In genomic region chr6:14652536-14652935, GRCh38 we compare ENCODE assay signal across 24 cellular contexts.
DNase-seq lines count a peak whose midpoint lies in the region; ATAC-seq and TF ChIP-seq lines count a peak whose summit lies in the region.
"Had no signal": no experiment of that assay in that cellular context is flagged by ENCODE, and none has a peak within 500 bp of the region (broad histone marks: within the 10 kb centered on the region; RNA-seq: fewer than 3 reads in every experiment).

No MANE protein-coding gene starts in this region.

- POLR2A ChIA-PET in RWPE1 (lab: Yijun Ruan, JAX; ENCODE audit: low non-redundant PET) = no interaction called here
- POLR2A ChIA-PET in naive thymus-derived CD8-positive, alpha-beta T cell (lab: Charles Lee) = no interaction called here

- H3K27ac ChIP-seq in RWPE1 (no peak overlapping the region), stomach (peak overlapping the region; percentile 36 to 70 (median 60))
- H3K27ac ChIP-seq: 22Rv1, C4-2B had no signal

- peaks cover 0 to 5% (median 2%) of the 10 kb centered on the region in 7 donors for H3K9me3 Mint-ChIP-seq in naive B cell
- H3K9me3 Mint-ChIP-seq in naive thymus-derived CD8-positive, alpha-beta T cell = peaks cover 0 to 4% (median 0%) of the 10 kb centered on the region in 9 donors
- H3K9me3 Mint-ChIP-seq: CD8-positive, alpha-beta T cell had no signal

- peak; percentile 54 for DNase-seq in DMS53 (lab: John Stamatoyannopoulos, UW)
- no peak for DNase-seq in DMS53 treated with DMSO at 0.1 percent for 48 hours (lab: John Stamatoyannopoulos, UW; ENCODE audit: unreplicated experiment)
- DNase-seq in RWPE1 (ENCODE audit: low spot score) = peak; percentile 39
- DNase-seq in naive B cell = no peak
- no peak for DNase-seq in stomach
- DNase-seq in iPS-NIHi7 (ENCODE audit: extremely low spot score) = no peak
- DNase-seq in naive thymus-derived CD8-positive, alpha-beta T cell = no peak
- DNase-seq in stimulated activated CD4-positive, alpha-beta T cell treated with anti-CD3 and anti-CD28 coated beads, Interleukin-2, amount 100 ng/mL, for 24 hours = no peak
- DNase-seq: Caco-2; CD8-positive, alpha-beta T cell; DND-41; HCEC 1CT; IMR-90; KG1; NCI-H1092; NCI-H1417 treated with DMSO at 0.1 percent for 48 hours; NCI-H1694 treated with DMSO at 0.1 percent for 48 hours; NCI-H2081; NCI-H2227 treated with DMSO at 0.1 percent for 48 hours; NCI-H774; Right ventricle myocardium superior had no signal

- H3K27me3 Mint-ChIP-seq in naive B cell = no peaks in the 10 kb centered on the region
- H3K27me3 Mint-ChIP-seq in naive thymus-derived CD8-positive, alpha-beta T cell = no peaks in the 10 kb centered on the region
- H3K27me3 Mint-ChIP-seq: B cell had no signal

- ATAC-seq in naive B cell (ENCODE audit: low read depth in 2 of 2) = no peak
- ATAC-seq in naive thymus-derived CD8-positive, alpha-beta T cell = no peak
- ATAC-seq: CD8-positive, alpha-beta T cell had no signal

- TF ChIP-seq CTCF in RWPE1 (conservative IDR thresholded peaks at IDR 0.05; ENCODE audit: low read depth) (no peak), stomach (IDR thresholded peaks at IDR 0.05) (no peak)

- TF ChIP-seq POLR2A in stomach (IDR thresholded peaks at IDR 0.05) = no peak

- no peak for TF ChIP-seq EP300 in stomach (IDR thresholded peaks at IDR 0.05)

- no peaks in the 10 kb centered on the region for H3K9me3 ChIP-seq in stomach
- H3K9me3 ChIP-seq: Caco-2 had no signal

- H3K36me3 Mint-ChIP-seq in naive B cell = peaks cover 0 to 4% of the 10 kb centered on the region in 2 donors
- H3K36me3 Mint-ChIP-seq in naive thymus-derived CD8-positive, alpha-beta T cell = no peaks in the 10 kb centered on the region
- H3K36me3 Mint-ChIP-seq: CD8-positive, alpha-beta T cell had no signal

- intact Hi-C loops in stomach (cut with DNase I; ENCODE audit: low total_unique reads) = no loop called here

- H3K36me3 ChIP-seq in stomach = no peaks in the 10 kb centered on the region

- no peak overlapping the region for H3K4me3 Mint-ChIP-seq in naive B cell
- H3K4me3 Mint-ChIP-seq in naive thymus-derived CD8-positive, alpha-beta T cell = no peak overlapping the region
- H3K4me3 Mint-ChIP-seq: B cell; CD8-positive, alpha-beta T cell had no signal

- H3K4me3 ChIP-seq in stomach = no peak overlapping the region

- H3K4me1 ChIP-seq in stomach = peaks cover 9 to 33% (median 20%) of the 10 kb centered on the region in 4 donors

- peaks cover 30 to 69% (median 46%) of the 10 kb centered on the region in 3 donors for H3K4me1 Mint-ChIP-seq in naive B cell
- H3K4me1 Mint-ChIP-seq in naive thymus-derived CD8-positive, alpha-beta T cell = peaks cover 8 to 31% (median 17%) of the 10 kb centered on the region in 4 donors

- peak overlapping the region in 4 of 6 donors; percentile 60 to 94 (median 75) for H3K27ac Mint-ChIP-seq in naive B cell
- no peak overlapping the region for H3K27ac Mint-ChIP-seq in naive thymus-derived CD8-positive, alpha-beta T cell
- H3K27ac Mint-ChIP-seq: B cell; CD8-positive, alpha-beta T cell had no signal

- H3K27me3 ChIP-seq in stomach = no peaks in the 10 kb centered on the region

- CTCF ChIA-PET in RWPE1 (lab: Yijun Ruan, JAX) = no interaction called here

Comparison
In these comparisons a context has a peak if more than half of its experiments do, and no peak if none do; other contexts are left out.
1. DNase-seq: peak in DMS53 (single experiment) and RWPE1 (single experiment); none in DMS53 treated with DMSO at 0.1 percent for 48 hours (single experiment), naive B cell (single experiment), stomach (single experiment), iPS-NIHi7 (single experiment), naive thymus-derived CD8-positive, alpha-beta T cell (0 of 10) and stimulated activated CD4-positive, alpha-beta T cell treated with anti-CD3 and anti-CD28 coated beads, Interleukin-2, amount 100 ng/mL, for 24 hours (0 of 2).
2. H3K27ac Mint-ChIP-seq: peak in naive B cell (4 of 6); none in naive thymus-derived CD8-positive, alpha-beta T cell (0 of 10).